Comparison of ENCODE assay signal across 13 cellular contexts in genomic region chr3:197380786-197381185, GRCh38.
DNase-seq lines count a peak whose midpoint lies in the region; ATAC-seq and TF ChIP-seq lines count a peak whose summit lies in the region.
"Had no signal": no experiment of that assay in that cellular context is flagged by ENCODE, and none has a peak within 500 bp of the region (broad histone marks: within the 10 kb centered on the region; RNA-seq: fewer than 3 reads in every experiment).

No MANE protein-coding gene starts in this region.

- H3K4me3 Mint-ChIP-seq in activated T-helper 17 cell treated with anti-CD3 and anti-CD28 coated beads, Interleukin-2, amount 50 U/mL, for 72 hours: no peak overlapping the region
- no peak overlapping the region for H3K4me3 Mint-ChIP-seq in Calu3 (ENCODE audit: low read depth, unreplicated experiment)
- H3K4me3 Mint-ChIP-seq: activated naive CD4-positive, alpha-beta T cell treated with anti-CD3 and anti-CD28 coated beads, Interleukin-2, amount 50 U/mL, for 24 hours; central memory CD8-positive, alpha-beta T cell; immature natural killer cell; T-helper 17 cell had no signal

- H3K9me3 Mint-ChIP-seq in activated T-helper 17 cell treated with anti-CD3 and anti-CD28 coated beads, Interleukin-2, amount 50 U/mL, for 72 hours: no peaks in the 10 kb centered on the region
- no peaks in the 10 kb centered on the region for H3K9me3 Mint-ChIP-seq in Calu3 (ENCODE audit: low read depth, unreplicated experiment)
- H3K9me3 Mint-ChIP-seq: activated naive CD4-positive, alpha-beta T cell treated with anti-CD3 and anti-CD28 coated beads, Interleukin-2, amount 50 U/mL, for 24 hours; central memory CD8-positive, alpha-beta T cell had no signal

- H3K4me3 ChIP-seq in BE2C (ENCODE audit: low read depth, low read length): no peak overlapping the region
- H3K4me3 ChIP-seq: pancreas had no signal

- ATAC-seq in activated T-helper 17 cell treated with anti-CD3 and anti-CD28 coated beads, Interleukin-2, amount 50 U/mL, for 72 hours (replicated peaks): peak; percentile 37
- ATAC-seq in GM19397 (IDR thresholded peaks at IDR 0.05; ENCODE audit: unreplicated experiment) (no peak), HG03025 (IDR thresholded peaks at IDR 0.05; ENCODE audit: low FRiP score, unreplicated experiment) (no peak)
- ATAC-seq: T-helper 17 cell had no signal

- intact Hi-C loops in Calu3 (cut with micrococcal nuclease; ENCODE audit: unreplicated experiment): no loop called here

- peak; percentile 22 for DNase-seq in BE2C
- DNase-seq in HuH-7 (ENCODE audit: low spot score): peak; percentile 3
- DNase-seq in mesenteric fat pad (ENCODE audit: low spot score): peak; percentile 83
- DNase-seq in EL: no peak
- no peak for DNase-seq in Calu3
- DNase-seq: immature natural killer cell, pancreas, T-helper 17 cell had no signal

- peak overlapping the region; percentile 5 for H3K27ac Mint-ChIP-seq in activated T-helper 17 cell treated with anti-CD3 and anti-CD28 coated beads, Interleukin-2, amount 50 U/mL, for 72 hours
- H3K27ac Mint-ChIP-seq in Calu3 (ENCODE audit: unreplicated experiment): no peak overlapping the region
- H3K27ac Mint-ChIP-seq: immature natural killer cell, T-helper 17 cell had no signal

- no peaks in the 10 kb centered on the region; the same call in 1 of the 2 replicates for H3K27me3 ChIP-seq in BE2C
- H3K27me3 ChIP-seq: pancreas had no signal

- H3K36me3 Mint-ChIP-seq in activated T-helper 17 cell treated with anti-CD3 and anti-CD28 coated beads, Interleukin-2, amount 50 U/mL, for 72 hours (ENCODE audit: low read depth): no peaks in the 10 kb centered on the region
- no peaks in the 10 kb centered on the region for H3K36me3 Mint-ChIP-seq in Calu3 (ENCODE audit: insufficient read depth, unreplicated experiment)
- H3K36me3 Mint-ChIP-seq: activated naive CD4-positive, alpha-beta T cell treated with anti-CD3 and anti-CD28 coated beads, Interleukin-2, amount 50 U/mL, for 24 hours; immature natural killer cell had no signal

- CTCF ChIA-PET in Calu3 (lab: Charles Lee): interaction anchor here (0.8 kb wide), 1 partner anchor 41 kb away, joined by 5 read pairs; no protein-coding TSS in a partner anchor

- no peaks in the 10 kb centered on the region for H3K9me3 ChIP-seq in BE2C
- H3K9me3 ChIP-seq: pancreas had no signal

- H3K36me3 ChIP-seq in BE2C: no peaks in the 10 kb centered on the region
- H3K36me3 ChIP-seq: pancreas had no signal

- H3K4me1 ChIP-seq in BE2C: no peaks in the 10 kb centered on the region
- H3K4me1 ChIP-seq: pancreas had no signal

- H3K27me3 Mint-ChIP-seq in activated T-helper 17 cell treated with anti-CD3 and anti-CD28 coated beads, Interleukin-2, amount 50 U/mL, for 72 hours: peaks cover 6% of the 10 kb centered on the region
- no peaks in the 10 kb centered on the region for H3K27me3 Mint-ChIP-seq in Calu3 (ENCODE audit: unreplicated experiment)
- H3K27me3 Mint-ChIP-seq: activated naive CD4-positive, alpha-beta T cell treated with anti-CD3 and anti-CD28 coated beads, Interleukin-2, amount 50 U/mL, for 24 hours had no signal

- TF ChIP-seq CTCF in BE2C (IDR thresholded peaks at IDR 0.05; ENCODE audit: low read depth, low read length) (no peak), Calu3 (IDR thresholded peaks at IDR 0.05; ENCODE audit: unreplicated experiment) (no peak)

- no TSS peak for BruUV-seq in Calu3 (replicated peaks; lab: Mats Ljungman, UMichigan)

- peaks cover 4% of the 10 kb centered on the region for H3K4me1 Mint-ChIP-seq in activated T-helper 17 cell treated with anti-CD3 and anti-CD28 coated beads, Interleukin-2, amount 50 U/mL, for 72 hours
- H3K4me1 Mint-ChIP-seq in Calu3 (ENCODE audit: low read depth, unreplicated experiment): no peaks in the 10 kb centered on the region
- H3K4me1 Mint-ChIP-seq: activated naive CD4-positive, alpha-beta T cell treated with anti-CD3 and anti-CD28 coated beads, Interleukin-2, amount 50 U/mL, for 24 hours; central memory CD8-positive, alpha-beta T cell; immature natural killer cell had no signal

Comparison
In these comparisons a context has a peak if more than half of its experiments do, and no peak if none do; other contexts are left out.
1. DNase-seq: peak in BE2C (single experiment), HuH-7 (single experiment) and mesenteric fat pad (single experiment); none in EL (single experiment) and Calu3 (single experiment).